ENCODE assay signal across 15 cellular contexts in genomic region chr3:23128655-23129054, GRCh38.
"Had no signal": no experiment of that assay in that cellular context is flagged by ENCODE, and none has a peak within 500 bp of the region (broad histone marks: within the 10 kb centered on the region; RNA-seq: fewer than 3 reads in every experiment).

No MANE protein-coding gene starts in this region.

- H3K4me1 ChIP-seq: ascending aorta, left lung, tibial artery had no signal

- DNase-seq: activated naive CD4-positive, alpha-beta T cell treated with anti-CD3 and anti-CD28 coated beads for 36 hours; activated naive CD8-positive, alpha-beta T cell treated with anti-CD3 and anti-CD28 coated beads, Interleukin-2, amount 50 U/mL, for 24 hours; effector memory CD8-positive, alpha-beta T cell; heart left ventricle; left lung; nucleus accumbens; right cardiac atrium; stimulated activated CD4-positive, alpha-beta T cell treated with anti-CD3 and anti-CD28 coated beads, Interleukin-12 subunit alpha, Interleukin-12 subunit beta, amount 100 ng/mL, for 4 hours; T-cell; T-helper 9 cell; tibial artery had no signal

- H3K9me3 ChIP-seq: ascending aorta, heart left ventricle, left lung, tibial artery had no signal

- H3K27ac ChIP-seq: ascending aorta, tibial artery had no signal

- H3K27me3 ChIP-seq: ascending aorta, heart left ventricle, left lung, tibial artery had no signal

- FAIRE-seq: bronchial epithelial cell, frontal cortex, islet of Langerhans had no signal

- H3K4me3 ChIP-seq: ascending aorta, left lung, tibial artery had no signal

- H3K36me3 ChIP-seq: ascending aorta, heart left ventricle, left lung, tibial artery had no signal
